Comparison of ENCODE assay signal across 24 cellular contexts in genomic region chr18:53798516-53798915, GRCh38.
"Had no signal": no experiment of that assay in that cellular context is flagged by ENCODE, and none has a peak within 500 bp of the region (broad histone marks: within the 10 kb centered on the region; RNA-seq: fewer than 3 reads in every experiment).

No MANE protein-coding gene starts in this region.

- DNase-seq: activated CD4-positive, alpha-beta T cell treated with anti-CD3 and anti-CD28 coated beads for 4 hours; activated CD4-positive, alpha-beta T cell treated with anti-CD3 and anti-CD28 coated beads, Interleukin-2, amount 50 U/mL, for 4 hours; activated effector memory CD4-positive, alpha-beta T cell treated with anti-CD3 and anti-CD28 coated beads, Interleukin-2, amount 50 U/mL, for 16 hours; activated naive CD4-positive, alpha-beta T cell treated with anti-CD3 and anti-CD28 coated beads for 36 hours; activated naive CD8-positive, alpha-beta T cell treated with anti-CD3 and anti-CD28 coated beads for 36 hours; activated T-cell treated with anti-CD3 and anti-CD28 coated beads for 4 hours; adrenal gland; aorta; caudate nucleus; gastrocnemius medialis; head of caudate nucleus; natural killer cell; stimulated activated CD4-positive, alpha-beta T cell treated with anti-CD3 and anti-CD28 coated beads, Interleukin-1b, Interleukin-23, amount 100 ng/mL, for 48 hours; stimulated activated CD4-positive, alpha-beta T cell treated with anti-CD3 and anti-CD28 coated beads, Interleukin-4, amount 100 ng/mL, for 4 hours; stimulated activated CD8-positive, alpha-beta memory T cell treated with anti-CD3 and anti-CD28 coated beads, Interleukin-4, amount 100 ng/mL, for 48 hours; stimulated activated naive CD4-positive, alpha-beta T cell; T-helper 1 cell; tibial artery had no signal

- H3K27ac Mint-ChIP-seq: activated naive CD4-positive, alpha-beta T cell treated with anti-CD3 and anti-CD28 coated beads for 36 hours; activated naive CD8-positive, alpha-beta T cell treated with anti-CD3 and anti-CD28 coated beads for 36 hours; activated T-helper 1 cell treated with anti-CD3 and anti-CD28 coated beads, Interleukin-12 subunit alpha, Interleukin-12 subunit beta, Interleukin-2, Interleukin-4 antibody, amounts not matched to agents 30 ng/mL and 10 ng/mL and 1 ng/mL, durations not matched to agents 14 hours and 24 hours and 36 hours; natural killer cell; neural progenitor cell had no signal

- H3K9me3 ChIP-seq: adrenal gland, gastrocnemius medialis, right atrium auricular region, suprapubic skin, tibial artery had no signal

- H3K9me3 Mint-ChIP-seq: activated T-helper 1 cell treated with anti-CD3 and anti-CD28 coated beads, Interleukin-12 subunit alpha, Interleukin-12 subunit beta, Interleukin-2, Interleukin-4 antibody, amounts not matched to agents 30 ng/mL and 10 ng/mL and 1 ng/mL, durations not matched to agents 14 hours and 24 hours and 36 hours; neural progenitor cell had no signal

- H3K4me1 Mint-ChIP-seq: natural killer cell, neural progenitor cell had no signal

- H2AFZ ChIP-seq: neural progenitor cell had no signal

- H3K27ac ChIP-seq: adrenal gland, gastrocnemius medialis, neural progenitor cell, right atrium auricular region, suprapubic skin, tibial artery, VCaP had no signal

- H3K27me3 ChIP-seq: adrenal gland, gastrocnemius medialis, neural progenitor cell, right atrium auricular region, suprapubic skin, tibial artery had no signal

- H3K4me1 ChIP-seq: adrenal gland, neural progenitor cell, right atrium auricular region, suprapubic skin had no signal

- H3K36me3 Mint-ChIP-seq: activated naive CD8-positive, alpha-beta T cell treated with anti-CD3 and anti-CD28 coated beads for 36 hours; natural killer cell; neural progenitor cell had no signal

- ATAC-seq: gastrocnemius medialis, natural killer cell had no signal

- H3K4me3 ChIP-seq: adrenal gland, gastrocnemius medialis, neural progenitor cell, right atrium auricular region, smooth muscle cell, suprapubic skin, tibial artery had no signal

- H3K4me3 Mint-ChIP-seq: activated naive CD4-positive, alpha-beta T cell treated with anti-CD3 and anti-CD28 coated beads for 36 hours; activated naive CD8-positive, alpha-beta T cell treated with anti-CD3 and anti-CD28 coated beads for 36 hours; activated T-helper 1 cell treated with anti-CD3 and anti-CD28 coated beads, Interleukin-12 subunit alpha, Interleukin-12 subunit beta, Interleukin-2, Interleukin-4 antibody, amounts not matched to agents 30 ng/mL and 10 ng/mL and 1 ng/mL, durations not matched to agents 14 hours and 24 hours and 36 hours; natural killer cell; neural progenitor cell had no signal

- H3K4me2 ChIP-seq: neural progenitor cell, smooth muscle cell had no signal

- H3K27me3 Mint-ChIP-seq: activated naive CD8-positive, alpha-beta T cell treated with anti-CD3 and anti-CD28 coated beads for 36 hours had no signal

- H3K36me3 ChIP-seq: adrenal gland, gastrocnemius medialis, neural progenitor cell, right atrium auricular region, suprapubic skin, tibial artery had no signal
